In genomic region chr2:112275887-112276773, GRCh38 we compare ENCODE assay signal across 8 cellular contexts.
DNase-seq lines count a peak whose midpoint lies in the region; ATAC-seq and TF ChIP-seq lines count a peak whose summit lies in the region.

No MANE protein-coding gene starts in this region.

- in situ Hi-C loops in astrocyte of the cerebellum (cut with HindIII; ENCODE audit: low sequenced_read_pairs) = no loop called here

- DNase-seq in NCI-H187 (lab: John Stamatoyannopoulos, UW) = peak; percentile 48 to 67
- DNase-seq in T1000 (lab: John Stamatoyannopoulos, UW) = peak; percentile 29
- DNase-seq in astrocyte of the cerebellum (ENCODE audit: low read depth) = peak; percentile 74
- DNase-seq in hippocampal formation (lab: John Stamatoyannopoulos, UW) = peak; percentile 70 to 79
- peak; percentile 53 for DNase-seq in retinal pigment epithelial cell (ENCODE audit: low read depth)
- DNase-seq in OCI-M2 (lab: John Stamatoyannopoulos, UW; ENCODE audit: unreplicated experiment) = no peak

- H3K4me3 ChIP-seq in astrocyte of the cerebellum (ENCODE audit: low read depth, low read length) (peak overlapping the region; percentile 91), retinal pigment epithelial cell (ENCODE audit: low read length) (peak overlapping the region; percentile 89)

- TF ChIP-seq CTCF in astrocyte of the cerebellum (IDR thresholded peaks at IDR 0.05; ENCODE audit: low read depth, low read length, missing control alignments) (no peak), retinal pigment epithelial cell (conservative IDR thresholded peaks at IDR 0.05; ENCODE audit: low read depth, low read length) (no peak)

- peak; percentile 56 for ATAC-seq in GM18502 (IDR thresholded peaks at IDR 0.05; ENCODE audit: poor library complexity, unreplicated experiment)
- peak; percentile 61 for ATAC-seq in HG02885 (IDR thresholded peaks at IDR 0.05; ENCODE audit: poor library complexity, unreplicated experiment)
